In the genomic region with DNA sequence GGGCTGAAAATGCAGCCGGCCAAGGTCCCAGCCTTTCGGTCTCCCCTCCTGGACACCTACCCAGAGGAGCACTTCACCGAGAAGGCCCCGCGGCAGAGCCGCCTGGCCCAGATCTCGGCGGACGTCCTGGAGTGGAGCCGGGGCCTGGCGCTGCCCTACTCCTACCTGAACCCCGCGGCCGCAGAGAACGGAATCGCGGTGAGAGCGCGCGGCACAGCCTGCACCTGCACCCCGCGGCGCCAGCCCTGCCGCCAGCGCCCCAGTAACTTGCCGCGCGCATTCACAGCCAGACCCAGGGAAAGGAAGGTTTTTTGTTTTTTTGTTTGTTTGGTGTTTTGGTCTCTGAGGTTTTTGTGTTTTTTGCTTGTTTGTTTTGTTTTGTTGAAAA, we compare ENCODE assay signal across 1 cellular context.
TF ChIP-seq lines count a peak whose summit lies in the region.

No MANE protein-coding gene starts in this region.

TF ChIP-seq in H1, 55 proteins besides CTCF, POLR2A, EP300 and RAD21:
- TF ChIP-seq BACH1 (IDR thresholded peaks at IDR 0.05; ENCODE audit: low read length) (no peak), CBX5 (IDR thresholded peaks at IDR 0.05; ENCODE audit: low read depth, low read length) (no peak), YY1 (IDR thresholded peaks at IDR 0.05; ENCODE audit: low read depth, low read length) (no peak), EZH2 (IDR thresholded peaks at IDR 0.05; ENCODE audit: low read depth, low read length, severe bottlenecking) (peak; percentile 88), TCF12 (IDR thresholded peaks at IDR 0.05; ENCODE audit: low read depth, low read length) (no peak), POLR2AphosphoS5 (IDR thresholded peaks at IDR 0.05; ENCODE audit: low read depth, low read length) (no peak), SUZ12 (IDR thresholded peaks at IDR 0.05; ENCODE audit: low read length) (peak; percentile 85)
- TF ChIP-seq, protein P1, sequence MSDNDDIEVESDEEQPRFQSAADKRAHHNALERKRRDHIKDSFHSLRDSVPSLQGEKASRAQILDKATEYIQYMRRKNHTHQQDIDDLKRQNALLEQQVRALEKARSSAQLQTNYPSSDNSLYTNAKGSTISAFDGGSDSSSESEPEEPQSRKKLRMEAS (IDR thresholded peaks at IDR 0.05): no peak
